Comparison of ENCODE assay signal across 8 cellular contexts in the genomic region with DNA sequence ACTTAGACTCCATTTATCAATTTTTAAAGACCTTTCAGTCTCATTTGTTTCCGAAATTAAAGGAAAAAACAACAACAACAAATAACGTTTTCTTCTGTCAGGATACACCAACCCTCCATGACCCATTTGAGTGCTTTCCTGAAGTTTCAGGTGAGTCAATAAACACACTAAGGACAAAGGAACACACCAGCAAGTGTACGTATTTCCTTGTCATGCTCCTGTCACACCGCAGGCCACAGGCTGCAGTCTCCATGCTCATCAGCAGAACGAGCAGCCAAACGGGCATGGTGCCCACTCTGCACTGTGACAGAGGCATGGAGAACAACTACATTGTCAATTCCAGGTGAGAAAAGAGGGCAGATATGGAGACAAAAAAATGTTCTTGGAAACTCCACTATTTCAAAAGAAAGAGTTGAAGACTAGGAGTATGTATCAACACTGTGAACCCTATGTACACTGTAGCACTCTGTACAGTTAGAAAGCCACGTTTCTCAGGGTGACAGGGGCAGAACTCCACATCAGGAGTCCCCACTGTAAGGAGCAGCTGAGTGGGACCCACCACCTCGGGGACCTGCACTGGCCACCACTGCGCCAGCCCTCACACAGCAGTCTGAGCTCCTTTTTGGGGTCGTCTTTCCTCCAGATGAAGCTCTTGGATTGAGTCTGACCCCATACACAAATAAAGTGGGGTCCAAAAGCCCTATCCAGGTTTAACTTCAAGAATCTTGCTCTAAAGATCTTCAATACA. TPM values are rescaled to one million over a fixed set of nuclear protein-coding genes. Genes with fewer than 3 reads are reported as not detected.
DNase-seq lines count a peak whose midpoint lies in the region; ATAC-seq and TF ChIP-seq lines count a peak whose summit lies in the region.

No MANE protein-coding gene starts in this region.

- no peak for TF ChIP-seq CTCF in heart right ventricle (IDR thresholded peaks at IDR 0.05)
- TF ChIP-seq CTCF in GM13976 (IDR thresholded peaks at IDR 0.05; ENCODE audit: borderline replicate concordance, control extremely low read depth, extremely low read depth, insufficient read depth, missing control alignments): no peak

- in situ Hi-C loops in GM13976 (cut with MboI; ENCODE audit: low sequenced_read_pairs, unreplicated experiment): no loop called here

- intact Hi-C loops in heart right ventricle (cut with DNase I): loop anchor here in 7 of 10 donors (5.0 to 10.0 kb wide), 4 partner anchors 54 to 264 kb away; partner anchors contain the start of genes UBE2G2 (in 4 of the 7) and SUMO3 (in 3 of the 7)

- no peaks in the 10 kb centered on the region for H3K9me3 ChIP-seq in HUES48 (ENCODE audit: control insufficient read depth, insufficient read depth, low read length)
- no peaks in the 10 kb centered on the region for H3K9me3 ChIP-seq in heart right ventricle
- H3K9me3 ChIP-seq in skeletal muscle tissue (ENCODE audit: control insufficient read depth in 3 of 3, low read length in 3 of 3): no peaks in the 10 kb centered on the region

- H3K9ac ChIP-seq in HUES48 (ENCODE audit: low read depth, low read length) (no peak overlapping the region), skeletal muscle tissue (ENCODE audit: low read depth in 1 of 3, low read length in 3 of 3) (peak overlapping the region; percentile 25 to 92 (median 85))

- 47 to 51% methylated on average over 10 of the region's 10 CpGs for WGBS in heart right ventricle, 2 donors

- H3K27me3 ChIP-seq in HUES48 (ENCODE audit: control insufficient read depth, insufficient read depth, low read length): peaks cover 15% of the 10 kb centered on the region
- no peaks in the 10 kb centered on the region for H3K27me3 ChIP-seq in heart right ventricle
- H3K27me3 ChIP-seq in skeletal muscle tissue (ENCODE audit: control insufficient read depth in 3 of 3, insufficient read depth in 3 of 3, low read length in 3 of 3): no peaks in the 10 kb centered on the region

- H3K4me1 ChIP-seq in HUES48 (ENCODE audit: control insufficient read depth, insufficient read depth, low read length): peaks cover 47% of the 10 kb centered on the region
- peaks cover 19 to 84% (median 73%) of the 10 kb centered on the region in 9 donors for H3K4me1 ChIP-seq in heart right ventricle
- H3K4me1 ChIP-seq in skeletal muscle tissue (ENCODE audit: control insufficient read depth in 3 of 3, insufficient read depth in 3 of 3, low read length in 3 of 3): peaks cover 72 to 86% (median 82%) of the 10 kb centered on the region in 3 donors

- DNase-seq in activated effector memory CD4-positive, alpha-beta T cell treated with Interleukin-2 at 50 U/mL for 16 hours: peak; percentile 25
- DNase-seq in heart right ventricle (peak; percentile 68 to 71), GM13976 (ENCODE audit: low spot score) (no peak), NCI-H128 (lab: John Stamatoyannopoulos, UW; ENCODE audit: unreplicated experiment) (no peak), NCI-H1694 (lab: John Stamatoyannopoulos, UW) (no peak)
- DNase-seq in activated CD8-positive, alpha-beta memory T cell treated with anti-CD3 and anti-CD28 coated beads, Interleukin-2, amount 50 U/mL, for 48 hours: no peak

- peak in 3 of 8 donors; percentile 20 to 40 (median 23) for ATAC-seq in heart right ventricle

- H3K36me3 ChIP-seq in HUES48 (ENCODE audit: control insufficient read depth, insufficient read depth, low read length) (no peaks in the 10 kb centered on the region), heart right ventricle (peaks cover 0 to 11% (median 0%) of the 10 kb centered on the region in 9 donors), skeletal muscle tissue (ENCODE audit: control insufficient read depth in 3 of 3, insufficient read depth in 3 of 3, low read length in 3 of 3) (no peaks in the 10 kb centered on the region)

- no peak overlapping the region for H3K4me3 ChIP-seq in HUES48 (ENCODE audit: low read depth, low read length)
- peak overlapping the region in 8 of 10 donors; percentile 83 to 95 (median 87) for H3K4me3 ChIP-seq in heart right ventricle
- peak overlapping the region; percentile 2 to 86 (median 72) for H3K4me3 ChIP-seq in skeletal muscle tissue (ENCODE audit: low read length in 3 of 3)

- H3K27ac ChIP-seq in HUES48 (ENCODE audit: low read depth, low read length) (peak overlapping the region; percentile 96), heart right ventricle (peak overlapping the region; percentile 83 to 99 (median 95)), skeletal muscle tissue (ENCODE audit: low read depth, low read length) (peak overlapping the region; percentile 84)

RNA-seq across cellular contexts. Expression of gene PTTG1IP, which starts 2.6 kb away (rescaled TPM):
- total RNA-seq in heart right ventricle (100 to 1,000 TPM; 109 to 188 (median 148) TPM), skeletal muscle tissue (98.1 TPM)
- polyA plus RNA-seq in heart right ventricle: 100 to 1,000 TPM; 122 to 172 TPM

RNA-seq across cellular contexts. Expression of gene ITGB2, which starts 49.8 kb away (rescaled TPM):
- total RNA-seq in heart right ventricle: 100 to 1,000 TPM in 1 of 10 donors, 10 to 100 TPM in 5, 1 to 10 TPM in 4; 5.1 to 151 (median 10.3) TPM
- 10 to 100 TPM; 12.4 to 12.7 TPM for polyA plus RNA-seq in heart right ventricle
- 19.8 TPM for total RNA-seq in skeletal muscle tissue

RNA-seq across cellular contexts. Expression of gene SUMO3, which starts 53.1 kb away (rescaled TPM):
- total RNA-seq in heart right ventricle (10 to 100 TPM; 56.9 to 80.9 (median 72.6) TPM), skeletal muscle tissue (28.7 TPM)
- polyA plus RNA-seq in heart right ventricle: 10 to 100 TPM; 14.9 to 70.0 TPM

Comparison
In these comparisons a context has a peak if more than half of its experiments do, and no peak if none do; other contexts are left out.
1. DNase-seq: peak in activated effector memory CD4-positive, alpha-beta T cell treated with Interleukin-2 at 50 U/mL for 16 hours (single experiment) and heart right ventricle (2 of 2); none in GM13976 (single experiment), NCI-H128 (single experiment), activated CD8-positive, alpha-beta memory T cell treated with anti-CD3 and anti-CD28 coated beads, Interleukin-2, amount 50 U/mL, for 48 hours (single experiment) and NCI-H1694 (single experiment).
2. Peak in every context shown above with its lines, with median percentiles within 50 percentile points of each other: H3K27ac ChIP-seq.